Comparison of ENCODE assay signal across 23 cellular contexts in the genomic region with DNA sequence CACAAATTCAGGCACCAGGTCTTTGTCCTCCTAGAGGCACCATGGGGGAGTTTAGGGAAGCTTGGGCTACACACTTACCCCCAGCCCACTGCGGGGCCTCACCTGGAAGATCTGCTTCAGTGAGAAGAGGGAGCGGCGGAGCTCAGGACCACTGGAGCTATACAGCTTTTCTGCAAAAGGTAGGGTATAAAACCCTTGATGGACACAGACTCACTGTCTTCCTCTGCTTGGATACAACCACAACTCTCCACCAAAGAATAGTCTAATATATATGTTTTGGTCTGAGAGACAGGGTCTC.
"Had no signal": no experiment of that assay in that cellular context is flagged by ENCODE, and none has a peak within 500 bp of the region (broad histone marks: within the 10 kb centered on the region; RNA-seq: fewer than 3 reads in every experiment).

No MANE protein-coding gene starts in this region.

- H3K27me3 Mint-ChIP-seq: activated CD4-positive, alpha-beta T cell treated with anti-CD3 and anti-CD28 coated beads, Interleukin-2, amount 10 ng/mL, durations not matched to agents 24 days and 14 days; activated naive CD4-positive, alpha-beta T cell treated with anti-CD3 and anti-CD28 coated beads, Interleukin-2, amount 10 ng/mL, durations not matched to agents 7 days and 5 days; activated naive CD8-positive, alpha-beta T cell treated with anti-CD3 and anti-CD28 coated beads for 36 hours had no signal

- H3K9me3 Mint-ChIP-seq: activated CD4-positive, alpha-beta T cell treated with anti-CD3 and anti-CD28 coated beads, Interleukin-2, amount 10 ng/mL, durations not matched to agents 24 days and 14 days; activated naive CD4-positive, alpha-beta T cell treated with anti-CD3 and anti-CD28 coated beads, Interleukin-2, amount 10 ng/mL, durations not matched to agents 7 days and 5 days; activated naive CD8-positive, alpha-beta T cell treated with anti-CD3 and anti-CD28 coated beads for 36 hours; activated T-cell treated with anti-CD3 and anti-CD28 coated beads, Interleukin-2, amount 50 U/mL, for 4 hours; activated T-helper 2 cell treated with anti-CD3 and anti-CD28 coated beads, Interferon-gamma antibody, Interleukin-2, Interleukin-4, amounts not matched to agents 10 μg/mL and 5 μg/mL and 100 μg/mL, durations not matched to agents 14 hours and 24 hours and 36 hours; T-helper 1 cell treated with Interleukin-12 subunit alpha and Interleukin-12 subunit beta and Interleukin-4 antibody, amounts not matched to agents 30 μg/mL and 1 μg/mL, for 36 hours; WTC11 had no signal

- H3K27ac Mint-ChIP-seq: activated CD4-positive, alpha-beta T cell treated with anti-CD3 and anti-CD28 coated beads, Interleukin-2, amount 10 ng/mL, durations not matched to agents 24 days and 14 days; activated naive CD8-positive, alpha-beta T cell treated with anti-CD3 and anti-CD28 coated beads for 36 hours; activated T-helper 2 cell treated with anti-CD3 and anti-CD28 coated beads, Interferon-gamma antibody, Interleukin-2, Interleukin-4, amounts not matched to agents 10 μg/mL and 5 μg/mL and 100 μg/mL, durations not matched to agents 14 hours and 24 hours and 36 hours; T-helper 1 cell treated with Interleukin-12 subunit alpha and Interleukin-12 subunit beta and Interleukin-4 antibody, amounts not matched to agents 30 μg/mL and 1 μg/mL, for 36 hours; WTC11 had no signal

- H3K9me3 ChIP-seq: Peyer's patch had no signal

- ATAC-seq: activated T-cell treated with anti-CD3 and anti-CD28 coated beads, Interleukin-2, amount 50 U/mL, for 4 hours; WTC11 had no signal

- H3K4me3 Mint-ChIP-seq: activated CD4-positive, alpha-beta T cell treated with anti-CD3 and anti-CD28 coated beads, Interleukin-2, amount 10 ng/mL, durations not matched to agents 24 days and 14 days; activated naive CD4-positive, alpha-beta T cell treated with anti-CD3 and anti-CD28 coated beads, Interleukin-2, amount 10 ng/mL, durations not matched to agents 7 days and 5 days; activated naive CD8-positive, alpha-beta T cell treated with anti-CD3 and anti-CD28 coated beads for 36 hours; activated T-cell treated with anti-CD3 and anti-CD28 coated beads, Interleukin-2, amount 50 U/mL, for 4 hours; T-helper 1 cell treated with Interleukin-12 subunit alpha and Interleukin-12 subunit beta and Interleukin-4 antibody, amounts not matched to agents 30 μg/mL and 1 μg/mL, for 36 hours; WTC11 had no signal

- DNase-seq: activated CD4-positive, alpha-beta T cell treated with anti-CD3 and anti-CD28 coated beads for 1 hour; activated CD4-positive, alpha-beta T cell treated with anti-CD3 and anti-CD28 coated beads, Interleukin-2, amount 10 ng/mL, durations not matched to agents 24 days and 14 days; activated CD4-positive, alpha-beta T cell treated with anti-CD3 and anti-CD28 coated beads, Interleukin-2, amount 50 U/mL, for 48 hours; activated CD8-positive, alpha-beta memory T cell treated with anti-CD3 and anti-CD28 coated beads, Interleukin-2, amount 50 U/mL, for 48 hours; activated gamma-delta T cell treated with Interleukin-2 at 50 U/mL for 16 hours; activated naive CD4-positive, alpha-beta T cell treated with anti-CD3 and anti-CD28 coated beads, Interleukin-2, amount 10 ng/mL, durations not matched to agents 7 days and 5 days; activated naive CD8-positive, alpha-beta T cell treated with anti-CD3 and anti-CD28 coated beads for 36 hours; activated T-cell treated with anti-CD3 and anti-CD28 coated beads, Interleukin-2, amount 50 U/mL, for 4 hours; brain microvascular endothelial cell; Kasumi-1; NCI-H1105 treated with DMSO at 0.1 percent for 48 hours; NCI-H1436 treated with DMSO at 0.1 percent for 48 hours; NCI-H187; NCI-H2081; NCI-H446; NCI-H524; SHP77; T-helper 9 cell had no signal

- H3K4me3 ChIP-seq: cardiac muscle cell, Peyer's patch had no signal

- H3K27me3 ChIP-seq: brain microvascular endothelial cell, cardiac muscle cell, Peyer's patch had no signal

- H3K27ac ChIP-seq: brain microvascular endothelial cell, cardiac muscle cell, Peyer's patch had no signal
